ENCODE assay signal across 22 cellular contexts in the genomic region with DNA sequence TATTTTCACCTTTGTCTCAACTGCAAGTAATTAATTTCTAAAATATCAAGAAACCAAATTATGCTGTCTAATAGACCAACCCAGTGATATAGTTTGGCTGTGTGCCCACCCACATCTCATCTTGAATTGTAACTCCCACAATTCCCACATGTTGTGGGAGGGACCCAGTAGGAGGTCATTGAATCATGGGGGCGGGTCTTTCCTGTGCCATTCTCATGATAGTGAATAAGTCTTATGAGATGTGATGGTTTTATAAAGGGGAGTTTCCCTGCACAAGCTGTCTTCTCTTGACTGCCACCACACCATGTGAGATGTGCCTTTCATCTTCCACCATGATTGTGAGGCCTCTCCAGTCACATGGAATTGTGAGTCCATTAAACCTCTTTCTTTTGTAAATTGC. TPM values are rescaled to one million over a fixed set of nuclear protein-coding genes. Genes with fewer than 3 reads are reported as not detected.
DNase-seq lines count a peak whose midpoint lies in the region; ATAC-seq and TF ChIP-seq lines count a peak whose summit lies in the region.
"Had no signal": no experiment of that assay in that cellular context is flagged by ENCODE, and none has a peak within 500 bp of the region (broad histone marks: within the 10 kb centered on the region; RNA-seq: fewer than 3 reads in every experiment).

No MANE protein-coding gene starts in this region.

- no peaks in the 10 kb centered on the region for H3K27me3 ChIP-seq in upper lobe of right lung
- H3K27me3 ChIP-seq: BLaER1 treated with 17β-estradiol and CSF1 and Interleukin-3, amounts not matched to agents 10 nM and 100 nM had no signal

- DNase-seq in A172 (ENCODE audit: low spot score) (peak; percentile 8), EL (peak; percentile 8), NCI-H226 (peak; percentile 37), choroid plexus epithelial cell (ENCODE audit: low read depth) (peak; percentile 6), upper lobe of right lung (no peak)
- DNase-seq: 8988T; CD4-positive, alpha-beta T cell; H7; IMR-90; KG1; NCI-H1048; NCI-H1417; NCI-H1694; NCI-H2029 treated with DMSO at 0.1 percent for 48 hours; NCI-H526 treated with DMSO at 0.1 percent for 48 hours; PC-9; RPMI8226; SHP77 had no signal

- ATAC-seq in GM19452 (IDR thresholded peaks at IDR 0.05; ENCODE audit: unreplicated experiment) (no peak), HG03159 (IDR thresholded peaks at IDR 0.05; ENCODE audit: unreplicated experiment) (no peak), upper lobe of right lung (no peak)

- intact Hi-C loops in upper lobe of right lung (cut with DNase I): no loop called here

- no peak for TF ChIP-seq CTCF in choroid plexus epithelial cell (conservative IDR thresholded peaks at IDR 0.05; ENCODE audit: low read depth, low read length)
- TF ChIP-seq CTCF in upper lobe of right lung (IDR thresholded peaks at IDR 0.05): no peak

- H3K36me3 ChIP-seq in upper lobe of right lung: no peaks in the 10 kb centered on the region
- H3K36me3 ChIP-seq: BLaER1 treated with 17β-estradiol and CSF1 and Interleukin-3, amounts not matched to agents 10 nM and 100 nM had no signal

- H3K4me3 ChIP-seq in choroid plexus epithelial cell (ENCODE audit: low read depth, low read length) (no peak overlapping the region), upper lobe of right lung (no peak overlapping the region)
- H3K4me3 ChIP-seq: BLaER1 treated with 17β-estradiol and CSF1 and Interleukin-3, amounts not matched to agents 10 nM and 100 nM; PC-9 had no signal

- no peaks in the 10 kb centered on the region for H3K4me1 ChIP-seq in upper lobe of right lung
- H3K4me1 ChIP-seq: BLaER1 treated with 17β-estradiol and CSF1 and Interleukin-3, amounts not matched to agents 10 nM and 100 nM had no signal

- no peaks in the 10 kb centered on the region for H3K9me3 ChIP-seq in upper lobe of right lung

- H3K27ac ChIP-seq in upper lobe of right lung: no peak overlapping the region
- H3K27ac ChIP-seq: BLaER1 treated with 17β-estradiol and CSF1 and Interleukin-3, amounts not matched to agents 10 nM and 100 nM; PC-9 had no signal

RNA-seq across cellular contexts. Expression of a gene that starts 36.9 kb away (rescaled TPM):
- total RNA-seq in A172 (2014; rRNA removed; shearing (Covaris generic)): 3.7 and 4.7 TPM in 2 replicates
- 11.1 TPM for total RNA-seq in upper lobe of right lung

RNA-seq across cellular contexts. Expression of a gene that starts 47.5 kb away (rescaled TPM):
- not detected in 2 replicates for total RNA-seq in A172 (2014; rRNA removed; shearing (Covaris generic))
- 12.6 TPM for total RNA-seq in upper lobe of right lung
- total RNA-seq: CD4-positive, alpha-beta T cell; PC-9; SK-MEL-5 had no signal

Comparison
In these comparisons a context has a peak if more than half of its experiments do, and no peak if none do; other contexts are left out.
1. RNA of a gene that starts 47.5 kb away (total RNA-seq): 12.6 TPM in upper lobe of right lung (single experiment); not detected in A172; every median in the first group is over 10 times any median in the second.